Comparison of ENCODE assay signal across 23 cellular contexts in the genomic region with DNA sequence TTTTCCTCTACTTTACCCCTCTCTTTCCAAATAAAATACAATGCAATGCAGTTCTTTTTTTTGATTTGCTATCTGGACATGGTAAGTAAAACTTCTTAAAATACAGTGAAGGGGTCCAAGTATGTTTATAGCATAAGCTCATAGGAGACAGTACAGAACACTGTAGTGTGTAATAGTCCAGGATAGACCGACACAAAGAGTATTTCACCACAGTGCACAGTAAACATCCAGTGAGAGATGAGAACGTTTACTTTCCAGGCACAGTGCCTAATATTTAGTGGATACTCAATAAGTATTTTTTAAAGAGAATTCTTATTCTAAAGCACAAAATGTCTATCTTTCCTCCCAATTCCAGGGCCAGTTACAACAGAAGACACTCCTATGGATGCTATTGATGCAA.
"Had no signal": no experiment of that assay in that cellular context is flagged by ENCODE, and none has a peak within 500 bp of the region (broad histone marks: within the 10 kb centered on the region; RNA-seq: fewer than 3 reads in every experiment).

No MANE protein-coding gene starts in this region.

- H3K9me3 ChIP-seq: SK-N-SH had no signal

- DNase-seq: Kasumi-1; MV-4-11; NCI-H1092; NCI-H1105 treated with DMSO at 0.1 percent for 48 hours; NCI-H1417 treated with DMSO at 0.1 percent for 48 hours; NCI-H146; NCI-H1694 treated with DMSO at 0.1 percent for 48 hours; NCI-H1930; NCI-H2081; NCI-H2107; NCI-H2227 treated with DMSO at 0.1 percent for 48 hours; NCI-H524; NCI-H526 treated with DMSO at 0.1 percent for 48 hours; NCI-H748 treated with DMSO at 0.1 percent for 48 hours; NK-92 treated with Interleukin-12 subunit alpha and Interleukin-12 subunit beta, amount 100 ng/mL, for 24 hours; PC-3; SHP77; SK-N-SH; SW 1271 had no signal

- H3K4me2 ChIP-seq: KMS-11, SK-N-SH had no signal

- H3K27ac ChIP-seq: KMS-11, RWPE1 had no signal

- FAIRE-seq: K562 had no signal

- ATAC-seq: K562, Panc1, PC-3 had no signal

- H3K9ac ChIP-seq: KMS-11, SK-N-SH had no signal

- H3K4me3 ChIP-seq: K562 had no signal
